ENCODE assay signal across 18 cellular contexts in the genomic region with DNA sequence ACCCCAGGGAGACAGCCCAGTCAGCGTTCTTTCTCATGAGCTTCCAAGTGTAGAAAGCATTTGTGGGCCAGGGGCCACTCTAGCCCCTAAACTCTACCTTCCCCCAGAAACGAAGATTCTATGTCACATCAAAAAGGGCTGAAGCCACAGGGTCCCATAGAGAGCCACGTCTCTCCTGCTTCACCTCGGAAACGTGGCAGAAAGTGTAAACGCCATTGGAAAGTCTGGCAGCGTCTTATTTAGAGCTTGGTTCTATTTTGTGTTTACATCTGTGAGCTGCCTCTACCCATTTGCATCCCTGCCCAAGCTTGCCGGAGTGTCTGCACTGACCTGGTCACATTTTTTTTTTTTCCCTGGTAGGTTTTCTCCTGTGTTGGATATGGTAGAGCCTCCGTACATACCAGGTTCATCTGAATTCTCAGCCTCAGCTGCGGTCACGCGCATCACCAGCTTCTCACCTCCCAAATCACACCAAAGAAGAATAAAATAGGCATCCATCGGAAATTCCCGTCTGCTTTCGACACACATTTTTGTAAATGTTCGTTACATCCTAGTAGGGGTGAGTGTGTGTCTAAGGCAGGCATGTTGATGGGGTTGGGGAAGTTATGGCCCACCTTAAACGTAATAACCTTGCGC.
DNase-seq lines count a peak whose midpoint lies in the region; ATAC-seq, FAIRE-seq and TF ChIP-seq lines count a peak whose summit lies in the region.
"Had no signal": no experiment of that assay in that cellular context is flagged by ENCODE, and none has a peak within 500 bp of the region (broad histone marks: within the 10 kb centered on the region; RNA-seq: fewer than 3 reads in every experiment).

No MANE protein-coding gene starts in this region.

- no peak for TF ChIP-seq CTCF in H1 (IDR thresholded peaks at IDR 0.05; ENCODE audit: control extremely low read depth in 1 of 3, insufficient read depth in 1 of 3, low read depth in 1 of 3, low read length in 3 of 3)
- TF ChIP-seq CTCF in vagina (IDR thresholded peaks at IDR 0.05), result no peak

- H3K4me1 ChIP-seq in H1 (replicated peaks in 1 of 4; ENCODE audit: control insufficient read depth in 3 of 4, insufficient read depth in 4 of 4, low read length in 3 of 4) (peaks cover 0 to 27% (median 17%) of the 10 kb centered on the region in 4 experiments; a peak in 6 of 7 replicates), vagina (no peaks in the 10 kb centered on the region)

- H3K4me3 ChIP-seq in H1 (ENCODE audit: extremely low read depth in 1 of 4, insufficient read depth in 2 of 4, low read depth in 3 of 4, low read length in 4 of 4), result no peak overlapping the region
- H3K4me3 ChIP-seq in vagina, result no peak overlapping the region
- H3K4me3 ChIP-seq: BLaER1 treated with 17β-estradiol and CSF1 and Interleukin-3, amounts not matched to agents 10 nM and 100 nM; GM12878; GM23248 had no signal

- H3K9ac ChIP-seq in H1 (replicated peaks in 1 of 4; ENCODE audit: extremely low read depth in 1 of 4, low read depth in 3 of 4, low read length in 3 of 4), result no peak overlapping the region
- H3K9ac ChIP-seq: BLaER1 treated with 17β-estradiol and CSF1 and Interleukin-3, amounts not matched to agents 10 nM and 100 nM; GM23248 had no signal

- H3K4me1 Mint-ChIP-seq in activated naive CD4-positive, alpha-beta T cell treated with anti-CD3 and anti-CD28 coated beads, Interleukin-2, amount 50 U/mL, for 24 hours, result no peaks in the 10 kb centered on the region

- no peak for TF ChIP-seq RAD21 in H1 (IDR thresholded peaks at IDR 0.05 in 1 of 2, conservative IDR thresholded peaks at IDR 0.05 in 1 of 2; ENCODE audit: low read depth in 2 of 2, low read length in 2 of 2)

- DNase-seq in activated naive CD4-positive, alpha-beta T cell treated with anti-CD3 and anti-CD28 coated beads, Interleukin-2, amount 50 U/mL, for 72 hours (ENCODE audit: low spot score in 2 of 2), result no peak
- DNase-seq in H1 (ENCODE audit: low read depth in 1 of 2, low spot score in 2 of 2) (peak in 1 of 2 experiments; percentile 38), mucosa of gallbladder (ENCODE audit: low spot score) (peak; percentile 4), vagina (ENCODE audit: extremely low spot score in 2 of 2) (peak; percentile 55 to 74), NCI-H526 treated with DMSO at 0.1 percent for 48 hours (lab: John Stamatoyannopoulos, UW) (no peak), HK-2 (ENCODE audit: unreplicated experiment) (no peak)
- DNase-seq: ACHN, Calu3, DMS79, GM23248, H7, IMR-90 had no signal

- CTCF ChIA-PET in H1 (lab: Charles Lee; ENCODE audit: partially characterized antibody), result interaction anchor here (1.1 to 1.7 kb wide), 6 partner anchors 12 to 104 kb away, joined by 3 to 4 read pairs (median 3); a partner anchor contains a TSS

- no peak for ATAC-seq in activated naive CD4-positive, alpha-beta T cell treated with anti-CD3 and anti-CD28 coated beads, Interleukin-2, amount 50 U/mL, for 72 hours
- ATAC-seq in HG02642 (IDR thresholded peaks at IDR 0.05; ENCODE audit: poor library complexity, unreplicated experiment), result no peak
- ATAC-seq: GM12878 had no signal

- no peak overlapping the region for H2AFZ ChIP-seq in H1 (ENCODE audit: low read length)
- H2AFZ ChIP-seq: GM23248 had no signal

- H3K9me3 Mint-ChIP-seq in activated naive CD4-positive, alpha-beta T cell treated with anti-CD3 and anti-CD28 coated beads, Interleukin-2, amount 50 U/mL, for 24 hours, result no peaks in the 10 kb centered on the region
- no peaks in the 10 kb centered on the region for H3K9me3 Mint-ChIP-seq in activated naive CD4-positive, alpha-beta T cell treated with anti-CD3 and anti-CD28 coated beads, Interleukin-2, amount 50 U/mL, for 72 hours
- H3K9me3 Mint-ChIP-seq: CD4-positive, alpha-beta T cell had no signal

- no peaks in the 10 kb centered on the region for H3K36me3 Mint-ChIP-seq in activated naive CD4-positive, alpha-beta T cell treated with anti-CD3 and anti-CD28 coated beads, Interleukin-2, amount 50 U/mL, for 24 hours
- no peaks in the 10 kb centered on the region for H3K36me3 Mint-ChIP-seq in activated naive CD4-positive, alpha-beta T cell treated with anti-CD3 and anti-CD28 coated beads, Interleukin-2, amount 50 U/mL, for 72 hours

- no peaks in the 10 kb centered on the region for H4K20me1 ChIP-seq in H1 (replicated peaks in 1 of 2; ENCODE audit: control insufficient read depth in 1 of 2, insufficient read depth in 2 of 2, low read length in 2 of 2)
- H4K20me1 ChIP-seq: BLaER1 treated with 17β-estradiol and CSF1 and Interleukin-3, amounts not matched to agents 10 nM and 100 nM had no signal

- H3K27ac ChIP-seq in H1 (ENCODE audit: low read depth, low read length), result no peak overlapping the region
- no peak overlapping the region for H3K27ac ChIP-seq in vagina
- H3K27ac ChIP-seq: BLaER1 treated with 17β-estradiol and CSF1 and Interleukin-3, amounts not matched to agents 10 nM and 100 nM; GM23248 had no signal

- H3K14ac ChIP-seq in H1 (ENCODE audit: insufficient read length), result no peak overlapping the region

- H3K36me3 ChIP-seq in H1 (ENCODE audit: control insufficient read depth in 2 of 4, insufficient read depth in 4 of 4, low read length in 3 of 4) (no peaks in the 10 kb centered on the region), vagina (no peaks in the 10 kb centered on the region)
- H3K36me3 ChIP-seq: BLaER1 treated with 17β-estradiol and CSF1 and Interleukin-3, amounts not matched to agents 10 nM and 100 nM had no signal

- POLR2A ChIA-PET in H1 (lab: Charles Lee; ENCODE audit: partially characterized antibody), result interaction anchor here (1.1 to 2.8 kb wide), 5 partner anchors 23 to 103 kb away, joined by 3 to 18 read pairs (median 4); a partner anchor contains a TSS

- H3K23me2 ChIP-seq in H1 (ENCODE audit: low read depth, low read length), result no peaks in the 10 kb centered on the region

- intact Hi-C loops in vagina (cut with DNase I), result no loop called here

- FAIRE-seq in H1 (lab: Jason Lieb, UNC), result no peak
- FAIRE-seq: GM12878, GM18507 had no signal

- H2BK5ac ChIP-seq in H1 (ENCODE audit: low read depth, low read length), result peak overlapping the region; percentile 97; the same call in 1 of the 2 replicates

- no peak overlapping the region for H3K4ac ChIP-seq in H1 (replicated peaks; ENCODE audit: insufficient read length, low read depth, low read length)

- H3K79me1 ChIP-seq in H1 (ENCODE audit: low read depth, low read length), result no peaks in the 10 kb centered on the region

- H2BK12ac ChIP-seq in H1 (ENCODE audit: low read depth, low read length), result peak overlapping the region; percentile 97; the same call in 1 of the 2 replicates

- peak overlapping the region; percentile 33; the same call in 1 of the 2 replicates for H2AK5ac ChIP-seq in H1 (ENCODE audit: low read depth, low read length)

- no peaks in the 10 kb centered on the region for H3K79me2 ChIP-seq in H1 (ENCODE audit: control insufficient read depth in 1 of 2, insufficient read depth in 2 of 2, low read length in 2 of 2)

- H3K56ac ChIP-seq in H1 (replicated peaks; ENCODE audit: insufficient read length, low read depth, low read length), result no peak overlapping the region

- no peak overlapping the region for H4K5ac ChIP-seq in H1 (ENCODE audit: insufficient read length, low read depth, low read length)

- no peak overlapping the region for H2BK15ac ChIP-seq in H1 (ENCODE audit: low read length)

- no peak overlapping the region for H4K8ac ChIP-seq in H1 (ENCODE audit: extremely low read depth, insufficient read depth, low read length)

- H3K18ac ChIP-seq in H1 (ENCODE audit: extremely low read depth, low read length), result no peak overlapping the region; the same call in 1 of the 2 replicates

- WGBS in H1 (ENCODE audit: extremely low coverage in 1 of 2, insufficient coverage in 1 of 2, insufficient read length in 1 of 2, insufficient replicate concordance in 2 of 2, low coverage in 1 of 2, low lambda C conversion rate in 2 of 2, missing lambda C conversion rate in 1 of 2), 2 experiments, result 93% methylated on average over 18 of the region's 18 CpGs; no CpG with 5 or more reads in 1 of the 2 experiments

- H3K27ac Mint-ChIP-seq in activated naive CD4-positive, alpha-beta T cell treated with anti-CD3 and anti-CD28 coated beads, Interleukin-2, amount 50 U/mL, for 24 hours, result peak overlapping the region; percentile 19
- no peak overlapping the region for H3K27ac Mint-ChIP-seq in activated naive CD4-positive, alpha-beta T cell treated with anti-CD3 and anti-CD28 coated beads, Interleukin-2, amount 50 U/mL, for 72 hours
- H3K27ac Mint-ChIP-seq: CD4-positive, alpha-beta T cell had no signal

- H3K27me3 ChIP-seq in H1 (replicated peaks in 1 of 4; ENCODE audit: control insufficient read depth in 3 of 4, extremely low read depth in 1 of 4, insufficient read depth in 3 of 4, low read length in 3 of 4) (peaks cover 0 to 32% (median 15%) of the 10 kb centered on the region in 4 experiments; a peak in 5 of 7 replicates), vagina (no peaks in the 10 kb centered on the region)
- H3K27me3 ChIP-seq: BLaER1 treated with 17β-estradiol and CSF1 and Interleukin-3, amounts not matched to agents 10 nM and 100 nM had no signal

- H3K4me3 Mint-ChIP-seq in activated naive CD4-positive, alpha-beta T cell treated with anti-CD3 and anti-CD28 coated beads, Interleukin-2, amount 50 U/mL, for 24 hours, result no peak overlapping the region
- H3K4me3 Mint-ChIP-seq: CD4-positive, alpha-beta T cell had no signal

- peak overlapping the region; percentile 5 for H4K91ac ChIP-seq in H1 (replicated peaks; ENCODE audit: insufficient read length, low read length)

- H3K23ac ChIP-seq in H1 (ENCODE audit: insufficient read length), result no peak overlapping the region

- no peak overlapping the region for H3K4me2 ChIP-seq in H1 (ENCODE audit: insufficient read depth in 1 of 2, low read depth in 2 of 2, low read length in 2 of 2)

- peak overlapping the region; percentile 28; the same call in 1 of the 2 replicates for H2BK20ac ChIP-seq in H1 (ENCODE audit: low read length)

- TF ChIP-seq POLR2A in H1 (IDR thresholded peaks at IDR 0.05; ENCODE audit: control extremely low read depth in 1 of 2, low read depth in 2 of 2, low read length in 2 of 2) (no peak), vagina (IDR thresholded peaks at IDR 0.05) (no peak)

- TF ChIP-seq EP300 in H1 (IDR thresholded peaks at IDR 0.05; ENCODE audit: borderline replicate concordance in 1 of 2, low read depth in 2 of 2, low read length in 2 of 2), result no peak

- H3K27me3 Mint-ChIP-seq in activated naive CD4-positive, alpha-beta T cell treated with anti-CD3 and anti-CD28 coated beads, Interleukin-2, amount 50 U/mL, for 24 hours, result peaks cover 9% of the 10 kb centered on the region

- H2BK120ac ChIP-seq in H1 (replicated peaks; ENCODE audit: low read depth, low read length), result no peak overlapping the region

- H3K9me3 ChIP-seq in H1 (ENCODE audit: insufficient read depth in 2 of 2, low read depth in 1 of 2, low read length in 1 of 2), result no peaks in the 10 kb centered on the region
- no peaks in the 10 kb centered on the region for H3K9me3 ChIP-seq in vagina

TF ChIP-seq in H1, 55 proteins besides CTCF, POLR2A, EP300 and RAD21 (continues in another document):
- TF ChIP-seq POLR2AphosphoS5 (IDR thresholded peaks at IDR 0.05; ENCODE audit: low read depth, low read length), result no peak
- TF ChIP-seq SP1 (IDR thresholded peaks at IDR 0.05; ENCODE audit: low read depth, low read length), result no peak
- TF ChIP-seq PHF8 (conservative IDR thresholded peaks at IDR 0.05; ENCODE audit: low read depth, low read length), result no peak
- no peak for TF ChIP-seq BACH1 (IDR thresholded peaks at IDR 0.05; ENCODE audit: low read length)
- TF ChIP-seq POU5F1 (IDR thresholded peaks at IDR 0.05; ENCODE audit: low read depth, low read length), result no peak

Comparison
In these comparisons a context has a peak if more than half of its experiments do, and no peak if none do; other contexts are left out.
1. DNase-seq: peak in mucosa of gallbladder (single experiment) and vagina (2 of 2); none in activated naive CD4-positive, alpha-beta T cell treated with anti-CD3 and anti-CD28 coated beads, Interleukin-2, amount 50 U/mL, for 72 hours (0 of 2), NCI-H526 treated with DMSO at 0.1 percent for 48 hours (single experiment) and HK-2 (single experiment).